Comparison of ENCODE assay signal across 15 cellular contexts in the genomic region with DNA sequence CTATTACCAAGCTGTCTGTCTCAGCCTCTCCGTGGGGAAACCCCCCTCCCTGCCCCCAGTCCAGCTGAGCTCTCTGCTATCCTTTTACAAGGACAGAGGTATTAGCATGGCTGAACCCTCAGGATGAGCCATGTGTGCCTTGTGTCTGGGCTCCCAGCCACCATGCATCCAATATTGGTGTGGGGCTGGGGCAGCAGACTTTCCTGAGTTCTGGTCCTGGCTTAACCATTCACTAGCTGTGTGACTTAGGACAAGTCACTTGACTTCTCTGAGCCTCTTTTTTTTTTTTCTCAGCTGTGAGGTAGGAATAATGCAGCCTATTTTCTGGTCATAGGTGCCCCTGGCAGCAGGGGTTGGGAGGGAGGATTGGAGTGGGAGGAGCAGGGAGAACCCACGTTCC. TPM values are rescaled to one million over a fixed set of nuclear protein-coding genes. Genes with fewer than 3 reads are reported as not detected.
"Had no signal": no experiment of that assay in that cellular context is flagged by ENCODE, and none has a peak within 500 bp of the region (broad histone marks: within the 10 kb centered on the region; RNA-seq: fewer than 3 reads in every experiment).

No MANE protein-coding gene starts in this region.

- FAIRE-seq: urothelium cell line had no signal

- H3K4me3 ChIP-seq: ovary, right atrium auricular region, smooth muscle cell had no signal

- H3K4me1 ChIP-seq: foreskin keratinocyte, right atrium auricular region had no signal

- H3K27ac ChIP-seq: foreskin keratinocyte, ovary, right atrium auricular region had no signal

- H3K4me2 ChIP-seq: smooth muscle cell had no signal

- H3K9me3 ChIP-seq: ovary, right atrium auricular region had no signal

- H3K27me3 ChIP-seq: ovary, right atrium auricular region had no signal

- DNase-seq: cortex of kidney; effector memory CD8-positive, alpha-beta T cell; foreskin keratinocyte; hippocampal formation; kidney glomerular epithelial cell; mesendoderm; naive thymus-derived CD8-positive, alpha-beta T cell; nucleus accumbens; ovary; stimulated activated CD4-positive, alpha-beta T cell treated with anti-CD3 and anti-CD28 coated beads, Interleukin-2, amount 100 ng/mL, for 48 hours; stimulated activated naive CD4-positive, alpha-beta T cell treated with Interleukin-2 at 50 U/mL for 16 hours had no signal

- H3K36me3 ChIP-seq: ovary, right atrium auricular region had no signal

RNA-seq across cellular contexts. Expression of a gene that starts 22.1 kb away (rescaled TPM):
- total RNA-seq: mononuclear cell had no signal
- polyA plus RNA-seq: naive thymus-derived CD8-positive, alpha-beta T cell had no signal
